ENCODE assay signal across 22 cellular contexts in the genomic region with DNA sequence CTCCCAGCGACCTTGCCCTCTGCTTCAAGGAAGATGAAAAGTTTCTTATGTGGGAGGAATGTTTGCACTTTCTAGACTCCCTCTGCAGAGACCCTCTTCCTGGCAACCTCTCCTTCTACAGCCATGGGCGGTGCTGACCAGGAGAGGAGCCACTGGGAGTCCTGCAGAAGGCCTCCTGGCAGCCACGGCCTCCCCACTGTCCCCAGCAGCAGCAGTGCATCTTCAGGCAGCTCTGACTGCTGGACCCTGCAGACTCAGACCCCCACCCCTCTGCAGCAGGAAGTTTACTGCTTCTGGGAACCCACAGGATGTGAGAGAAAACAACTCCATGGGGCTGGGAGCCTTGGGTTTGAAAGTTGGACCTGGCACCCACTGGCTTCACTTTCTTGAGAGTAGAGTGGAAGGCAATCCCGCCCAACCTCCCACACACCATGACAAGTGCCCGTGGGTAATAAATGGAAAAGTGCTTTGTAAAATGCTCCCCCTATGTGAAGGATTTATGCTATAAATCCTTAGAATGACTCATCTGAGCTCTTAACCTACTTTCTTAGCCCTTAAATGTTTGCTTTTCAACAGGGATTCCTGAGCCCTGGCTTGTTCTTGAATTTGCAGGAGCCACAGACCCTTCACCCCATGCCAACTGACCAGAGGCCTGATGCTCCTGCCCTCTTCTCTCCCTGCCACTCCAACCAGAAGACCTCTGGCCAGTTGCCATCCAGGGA. TPM values are rescaled to one million over a fixed set of nuclear protein-coding genes. Genes with fewer than 3 reads are reported as not detected.
DNase-seq lines count a peak whose midpoint lies in the region; ATAC-seq, FAIRE-seq and TF ChIP-seq lines count a peak whose summit lies in the region.
"Had no signal": no experiment of that assay in that cellular context is flagged by ENCODE, and none has a peak within 500 bp of the region (broad histone marks: within the 10 kb centered on the region; RNA-seq: fewer than 3 reads in every experiment).

No MANE protein-coding gene starts in this region.

- H3K4me3 ChIP-seq in A549, result no peak overlapping the region
- H3K4me3 ChIP-seq in mesenchymal stem cell (ENCODE audit: insufficient read depth in 1 of 2, low read depth in 1 of 2, low read length in 2 of 2), result no peak overlapping the region
- H3K4me3 ChIP-seq: esophagus squamous epithelium, SK-N-MC had no signal

- H3K27ac ChIP-seq in A549 (no peak overlapping the region), mesenchymal stem cell (ENCODE audit: low read length, poor library complexity, severe bottlenecking) (no peak overlapping the region)
- H3K27ac ChIP-seq: esophagus squamous epithelium, SK-N-MC had no signal

- H3K27me3 ChIP-seq in mesenchymal stem cell (ENCODE audit: control insufficient read depth in 1 of 2, insufficient read depth in 1 of 2, low read length in 2 of 2), result peaks cover 0 to 24% of the 10 kb centered on the region in 2 experiments

- H3K4me2 ChIP-seq in A549, result 0 out of 3 replicates have a peak overlapping the region, but pooled peaks have one; percentile 7
- H3K4me2 ChIP-seq in mesenchymal stem cell (ENCODE audit: low read length, poor library complexity, severe bottlenecking), result no peak overlapping the region

- H3K23ac ChIP-seq in mesenchymal stem cell (ENCODE audit: low read length in 2 of 2), result no peak overlapping the region

- H4K8ac ChIP-seq in mesenchymal stem cell (ENCODE audit: low read length), result no peak overlapping the region

- H3K14ac ChIP-seq in mesenchymal stem cell (ENCODE audit: low read length in 2 of 2), result peak overlapping the region in 1 of 2 experiments; percentile 73

- H3K9me3 Mint-ChIP-seq in mesothelial cell of epicardium, result no peaks in the 10 kb centered on the region
- H3K9me3 Mint-ChIP-seq: activated CD4-positive, alpha-beta T cell treated with anti-CD3 and anti-CD28 coated beads, Interleukin-2, amount 10 ng/mL, durations not matched to agents 24 days and 14 days; activated naive CD4-positive, alpha-beta T cell treated with anti-CD3 and anti-CD28 coated beads, Interleukin-2, amount 50 U/mL, for 72 hours; stimulated activated naive B cell treated with anti-CD40 and anti-IgM and Interleukin-4, amounts not matched to agents 10 μg/mL and 1 μg/mL and 100 μg/mL, for 72 hours had no signal

- H3K9ac ChIP-seq in mesenchymal stem cell (ENCODE audit: low read length), result no peak overlapping the region

- H2BK15ac ChIP-seq in mesenchymal stem cell (ENCODE audit: low read depth, poor library complexity, severe bottlenecking), result peak overlapping the region; percentile 28

- DNase-seq in A549 (ENCODE audit: low read depth in 1 of 2, low spot score in 1 of 2) (no peak), HCEC 1CT (peak; percentile 16), amniotic epithelial cell (ENCODE audit: low read depth) (peak; percentile 73), mesenchymal stem cell (peak; percentile 59), DMS153 treated with DMSO at 0.1 percent for 48 hours (lab: John Stamatoyannopoulos, UW; ENCODE audit: unreplicated experiment) (no peak), mesothelial cell of epicardium (ENCODE audit: low spot score in 2 of 2, unreplicated experiment in 2 of 2) (no peak)
- no peak for DNase-seq in activated naive CD4-positive, alpha-beta T cell (lab: John Stamatoyannopoulos, UW)
- DNase-seq: ACHN; activated CD4-positive, alpha-beta T cell treated with anti-CD3 and anti-CD28 coated beads, Interleukin-2, amount 10 ng/mL, durations not matched to agents 24 days and 14 days; activated T-cell treated with anti-CD3 and anti-CD28 coated beads for 4 hours; CD4-positive, alpha-beta memory T cell; esophagus squamous epithelium; NCI-H1048; NCI-H2107; NCI-H82; stimulated activated naive B cell treated with anti-CD40 and anti-IgM and Interleukin-4, amounts not matched to agents 10 μg/mL and 1 μg/mL and 100 μg/mL, for 72 hours; trophoblast cell had no signal

- TF ChIP-seq POLR2A in A549 (IDR thresholded peaks at IDR 0.05; ENCODE audit: low read length), result no peak

- H2BK120ac ChIP-seq in mesenchymal stem cell (ENCODE audit: low read depth, low read length), result no peak overlapping the region

- H3K36me3 Mint-ChIP-seq in mesothelial cell of epicardium, result no peaks in the 10 kb centered on the region
- H3K36me3 Mint-ChIP-seq: activated naive CD4-positive, alpha-beta T cell treated with anti-CD3 and anti-CD28 coated beads, Interleukin-2, amount 50 U/mL, for 72 hours; CD4-positive, alpha-beta memory T cell; stimulated activated naive B cell treated with anti-CD40 and anti-IgM and Interleukin-4, amounts not matched to agents 10 μg/mL and 1 μg/mL and 100 μg/mL, for 72 hours had no signal

- no peaks in the 10 kb centered on the region for H3K36me3 ChIP-seq in mesenchymal stem cell (ENCODE audit: control insufficient read depth in 1 of 2, insufficient read depth in 2 of 2, low read depth in 1 of 2, low read length in 2 of 2)
- H3K36me3 ChIP-seq: esophagus squamous epithelium had no signal

- H2AFZ ChIP-seq in mesenchymal stem cell (ENCODE audit: low read depth, low read length), result no peak overlapping the region

- no peak overlapping the region for H3K27ac Mint-ChIP-seq in mesothelial cell of epicardium
- H3K27ac Mint-ChIP-seq: activated CD4-positive, alpha-beta T cell treated with anti-CD3 and anti-CD28 coated beads, Interleukin-2, amount 10 ng/mL, durations not matched to agents 24 days and 14 days; activated naive CD4-positive, alpha-beta T cell treated with anti-CD3 and anti-CD28 coated beads, Interleukin-2, amount 50 U/mL, for 72 hours; stimulated activated naive B cell treated with anti-CD40 and anti-IgM and Interleukin-4, amounts not matched to agents 10 μg/mL and 1 μg/mL and 100 μg/mL, for 72 hours had no signal

- FAIRE-seq in A549 (lab: Jason Lieb, UNC), result no peak
- FAIRE-seq: G401.6, TTC549 had no signal

- no peak overlapping the region for H3K4ac ChIP-seq in mesenchymal stem cell (ENCODE audit: low read depth in 1 of 2, low read length in 2 of 2)

- H3K27me3 Mint-ChIP-seq in mesothelial cell of epicardium (ENCODE audit: low read depth), result peaks cover 6% of the 10 kb centered on the region

- WGBS in A549 (ENCODE audit: missing lambda C conversion rate), result 59% methylated on average over 5 of the region's 5 CpGs
- 78% methylated on average over 3 of the region's 5 CpGs for WGBS in mesenchymal stem cell

- TF ChIP-seq EP300 in A549 (IDR thresholded peaks at IDR 0.05), result no peak

- TF ChIP-seq CTCF in A549 (IDR thresholded peaks at IDR 0.05) (no peak), mesothelial cell of epicardium (IDR thresholded peaks at IDR 0.05; ENCODE audit: unreplicated experiment) (no peak)

- no peak overlapping the region for H3K18ac ChIP-seq in mesenchymal stem cell (ENCODE audit: low read depth in 1 of 2, low read length in 2 of 2)

- H3K79me1 ChIP-seq in mesenchymal stem cell (replicated peaks; ENCODE audit: low read length, poor library complexity, severe bottlenecking), result no peaks in the 10 kb centered on the region

- no peak overlapping the region for H2AK5ac ChIP-seq in mesenchymal stem cell (ENCODE audit: low read length, severe bottlenecking)

- TF ChIP-seq RAD21 in A549 (conservative IDR thresholded peaks at IDR 0.05 in 1 of 2, IDR thresholded peaks at IDR 0.05 in 1 of 2), result no peak

- CTCF ChIA-PET in A549 (lab: Yijun Ruan, JAX), result interaction anchor here (0.7 to 1.3 kb wide), 2 partner anchors 14 to 189 kb away, joined by 4 to 5 read pairs; no protein-coding TSS in a partner anchor

- H3K9me3 ChIP-seq in A549, result no peaks in the 10 kb centered on the region
- no peaks in the 10 kb centered on the region for H3K9me3 ChIP-seq in mesenchymal stem cell (ENCODE audit: control insufficient read depth, low read length)
- H3K9me3 ChIP-seq: esophagus squamous epithelium had no signal

- no peak overlapping the region for H3K4me3 Mint-ChIP-seq in mesothelial cell of epicardium
- H3K4me3 Mint-ChIP-seq: activated CD4-positive, alpha-beta T cell treated with anti-CD3 and anti-CD28 coated beads, Interleukin-2, amount 10 ng/mL, durations not matched to agents 24 days and 14 days; CD4-positive, alpha-beta memory T cell; stimulated activated naive B cell treated with anti-CD40 and anti-IgM and Interleukin-4, amounts not matched to agents 10 μg/mL and 1 μg/mL and 100 μg/mL, for 72 hours had no signal

- no peak overlapping the region for H4K91ac ChIP-seq in mesenchymal stem cell (ENCODE audit: low read length)

- H3K4me1 Mint-ChIP-seq in mesothelial cell of epicardium, result peaks cover 10% of the 10 kb centered on the region
- H3K4me1 Mint-ChIP-seq: activated CD4-positive, alpha-beta T cell treated with anti-CD3 and anti-CD28 coated beads, Interleukin-2, amount 10 ng/mL, durations not matched to agents 24 days and 14 days; CD4-positive, alpha-beta memory T cell; stimulated activated naive B cell treated with anti-CD40 and anti-IgM and Interleukin-4, amounts not matched to agents 10 μg/mL and 1 μg/mL and 100 μg/mL, for 72 hours had no signal

- H2BK5ac ChIP-seq in mesenchymal stem cell (ENCODE audit: low read depth, low read length, poor library complexity, severe bottlenecking), result no peak overlapping the region

- POLR2A ChIA-PET in A549 (lab: Yijun Ruan, JAX), result no interaction called here

- H3K4me1 ChIP-seq in A549, result peaks cover 10% of the 10 kb centered on the region; the same call in 1 of the 3 replicates
- H3K4me1 ChIP-seq in mesenchymal stem cell (ENCODE audit: control insufficient read depth, insufficient read depth, low read depth, low read length), result peaks cover 18% of the 10 kb centered on the region

- ATAC-seq in A549 (peak in 1 of 2 experiments; percentile 34; a peak in 2 of 6 replicates), HG03196 (IDR thresholded peaks at IDR 0.05; ENCODE audit: unreplicated experiment) (no peak)
- ATAC-seq: activated naive CD4-positive, alpha-beta T cell treated with anti-CD3 and anti-CD28 coated beads, Interleukin-2, amount 50 U/mL, for 72 hours; stimulated activated naive B cell treated with anti-CD40 and anti-IgM and Interleukin-4, amounts not matched to agents 10 μg/mL and 1 μg/mL and 100 μg/mL, for 72 hours had no signal

- H2BK12ac ChIP-seq in mesenchymal stem cell (ENCODE audit: low read length in 2 of 2), result peak overlapping the region in 1 of 2 experiments; percentile 3

RNA-seq across cellular contexts. Expression of a gene that starts 37.6 kb away (rescaled TPM):
- polyA plus RNA-seq in A549 (2011; rRNA removed), result 36.7 and 36.9 TPM in 2 replicates
- 58.3 and 65.9 TPM in 2 replicates for polyA plus RNA-seq in A549 (2012; cell fraction: cytosol; rRNA removed)
- polyA plus RNA-seq in A549 (2012; cell fraction: nucleus; rRNA removed), result 395 and 413 TPM in 2 replicates
- polyA plus RNA-seq in A549 (2017; fragmentation: RNase III; extraction: RNeasy Plus Mini Kit Qiagen cat#74134 plus additional on column Dnase treatment), result 63.7 to 76.0 TPM (median 69.2 TPM) in 3 replicates
- 65.6 and 73.0 TPM in 2 replicates for polyA minus RNA-seq in A549 (2011; rRNA and poly(A)+ RNA removed)
- polyA plus RNA-seq in mesenchymal stem cell (2013, experiment 1 of 2), result 7.9 TPM
- polyA plus RNA-seq in mesenchymal stem cell (2013, experiment 2 of 2), result 6.7 TPM
- 104 to 114 TPM (median 105 TPM) in 3 replicates for total RNA-seq in mesothelial cell of epicardium

Comparison
In these comparisons a context has a peak if more than half of its experiments do, and no peak if none do; other contexts are left out.
1. DNase-seq: peak in HCEC 1CT (single experiment), amniotic epithelial cell (single experiment) and mesenchymal stem cell (single experiment); none in A549 (0 of 2), DMS153 treated with DMSO at 0.1 percent for 48 hours (single experiment), mesothelial cell of epicardium (0 of 2) and activated naive CD4-positive, alpha-beta T cell (0 of 4).